1 cellular context compared by ENCODE assay signal in genomic region chr3:164812042-164812441, GRCh38.
A peak's percentile ranks its signal among the peaks of the same experiment; 100 is the strongest.
TF ChIP-seq lines count a peak whose summit lies in the region.

No MANE protein-coding gene starts in this region.

TF ChIP-seq in HepG2, 621 proteins besides CTCF, POLR2A, EP300 and RAD21:
- no peak for TF ChIP-seq TRAFD1 (CRISPR knock-in tag; IDR thresholded peaks at IDR 0.05; ENCODE audit: borderline replicate concordance)
- TF ChIP-seq CEBPB (IDR thresholded peaks at IDR 0.05; ENCODE audit: borderline replicate concordance, low read depth, low read length) = 0 out of 2 replicates have a peak, but pooled peaks have one; percentile 2
